Comparison of ENCODE assay signal across 11 cellular contexts in the genomic region with DNA sequence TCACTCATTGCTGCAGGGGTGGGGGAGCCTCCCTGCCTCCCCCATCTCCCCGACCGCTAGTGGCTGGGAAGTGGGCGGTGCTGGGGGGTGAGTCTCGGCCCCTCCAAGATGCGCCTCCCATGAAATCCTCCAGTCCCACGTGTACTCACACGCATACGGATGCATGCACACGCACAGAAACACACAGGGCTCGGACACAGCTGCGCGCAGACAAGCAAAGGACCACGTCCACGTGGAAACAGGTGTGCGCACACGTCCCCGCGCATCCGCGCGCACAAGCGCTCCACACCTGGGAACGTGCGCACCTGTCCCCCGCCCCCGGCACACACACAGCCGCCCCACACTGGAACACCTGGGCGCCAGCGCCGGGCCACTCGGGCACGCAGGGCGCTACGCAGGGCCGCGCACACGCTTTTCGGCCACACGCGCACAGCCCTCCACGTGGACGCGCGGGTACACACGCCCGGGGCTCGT. TPM values are rescaled to one million over a fixed set of nuclear protein-coding genes. Genes with fewer than 3 reads are reported as not detected.
A peak's percentile ranks its signal among the peaks of the same experiment; 100 is the strongest.
DNase-seq lines count a peak whose midpoint lies in the region; ATAC-seq and TF ChIP-seq lines count a peak whose summit lies in the region.
"Had no signal": no experiment of that assay in that cellular context is flagged by ENCODE, and none has a peak within 500 bp of the region (broad histone marks: within the 10 kb centered on the region; RNA-seq: fewer than 3 reads in every experiment).

No MANE protein-coding gene starts in this region.

- H3K27ac ChIP-seq in lower lobe of right lung (peak overlapping the region; percentile 36), stomach (peak overlapping the region in 3 of 5 donors; percentile 29 to 64 (median 38))

- TF ChIP-seq POLR2A in stomach (IDR thresholded peaks at IDR 0.05) = no peak

- no peak overlapping the region for H3K27ac Mint-ChIP-seq in activated T-helper 17 cell treated with anti-CD3 and anti-CD28 coated beads, Interleukin-2, amount 50 U/mL, for 72 hours
- no peak overlapping the region for H3K27ac Mint-ChIP-seq in osteocyte (ENCODE audit: unreplicated experiment)

- H3K4me3 Mint-ChIP-seq in activated T-helper 17 cell treated with anti-CD3 and anti-CD28 coated beads, Interleukin-2, amount 50 U/mL, for 72 hours = peak overlapping the region; percentile 69
- H3K4me3 Mint-ChIP-seq in osteocyte (ENCODE audit: unreplicated experiment) = no peak overlapping the region

- no peaks in the 10 kb centered on the region for H3K36me3 ChIP-seq in lower lobe of right lung
- peaks cover 0 to 12% (median 0%) of the 10 kb centered on the region in 4 donors for H3K36me3 ChIP-seq in stomach
- H3K36me3 ChIP-seq: BE2C had no signal

- 0 to 3% (median 3%) methylated on average over 27 to 47 of the region's 47 CpGs for WGBS in stomach, 5 donors

- no peak for TF ChIP-seq EP300 in stomach (IDR thresholded peaks at IDR 0.05)

- H3K27me3 Mint-ChIP-seq in activated T-helper 17 cell treated with anti-CD3 and anti-CD28 coated beads, Interleukin-2, amount 50 U/mL, for 72 hours = peaks cover 3% of the 10 kb centered on the region
- H3K27me3 Mint-ChIP-seq in osteocyte (ENCODE audit: unreplicated experiment) = peaks cover 33% of the 10 kb centered on the region

- H3K4me1 ChIP-seq in lower lobe of right lung (peaks cover 5% of the 10 kb centered on the region), stomach (peaks cover 0 to 19% (median 12%) of the 10 kb centered on the region in 4 donors)
- H3K4me1 ChIP-seq: BE2C had no signal

- peak overlapping the region; percentile 59 for H3K4me3 ChIP-seq in lower lobe of right lung
- H3K4me3 ChIP-seq in stomach = peak overlapping the region; percentile 37 to 48 (median 43)

- H3K36me3 Mint-ChIP-seq in activated T-helper 17 cell treated with anti-CD3 and anti-CD28 coated beads, Interleukin-2, amount 50 U/mL, for 72 hours (ENCODE audit: low read depth) = peaks cover 14% of the 10 kb centered on the region
- H3K36me3 Mint-ChIP-seq in osteocyte (ENCODE audit: unreplicated experiment) = no peaks in the 10 kb centered on the region

- H3K27me3 ChIP-seq in lower lobe of right lung (ENCODE audit: low read depth) = peaks cover 13% of the 10 kb centered on the region
- H3K27me3 ChIP-seq in stomach = peaks cover 7 to 70% (median 34%) of the 10 kb centered on the region in 3 donors

- DNase-seq in NOMO-1 treated with dmso at 0.1 percent for 144 hours (lab: John Stamatoyannopoulos, UW; ENCODE audit: unreplicated experiment) (peak; percentile 26), NOMO-1 treated with DMSO at 0.1 percent for 48 hours (lab: John Stamatoyannopoulos, UW; ENCODE audit: unreplicated experiment) (no peak), lower lobe of right lung (no peak), stomach (no peak), osteocyte (ENCODE audit: extremely low spot score, unreplicated experiment) (no peak)
- DNase-seq: BE2C, T1000 had no signal

- H3K9me3 ChIP-seq in lower lobe of right lung (peaks cover 19% of the 10 kb centered on the region), stomach (peaks cover 20 to 26% (median 25%) of the 10 kb centered on the region in 4 donors)

- H3K9me3 Mint-ChIP-seq in activated T-helper 17 cell treated with anti-CD3 and anti-CD28 coated beads, Interleukin-2, amount 50 U/mL, for 72 hours = peaks cover 7% of the 10 kb centered on the region
- H3K9me3 Mint-ChIP-seq in osteocyte (ENCODE audit: unreplicated experiment) = peaks cover 11% of the 10 kb centered on the region

- peaks cover 4% of the 10 kb centered on the region for H3K4me1 Mint-ChIP-seq in activated T-helper 17 cell treated with anti-CD3 and anti-CD28 coated beads, Interleukin-2, amount 50 U/mL, for 72 hours
- H3K4me1 Mint-ChIP-seq in osteocyte (ENCODE audit: unreplicated experiment) = peaks cover 6% of the 10 kb centered on the region

- intact Hi-C loops in lower lobe of right lung (cut with DNase I) (no loop called here), stomach (cut with DNase I; ENCODE audit: low total_unique reads) (no loop called here)

- TF ChIP-seq CTCF in lower lobe of right lung (IDR thresholded peaks at IDR 0.05) = no peak
- no peak for TF ChIP-seq CTCF in stomach (IDR thresholded peaks at IDR 0.05)
- no peak for TF ChIP-seq CTCF in osteocyte (IDR thresholded peaks at IDR 0.05)

- peak; percentile 39 for ATAC-seq in activated T-helper 17 cell treated with anti-CD3 and anti-CD28 coated beads, Interleukin-2, amount 50 U/mL, for 72 hours (replicated peaks)
- ATAC-seq in lower lobe of right lung = peak; percentile 18 to 33
- no peak for ATAC-seq in HG02870 (IDR thresholded peaks at IDR 0.05; ENCODE audit: unreplicated experiment)
- no peak for ATAC-seq in HG03280 (IDR thresholded peaks at IDR 0.05; ENCODE audit: unreplicated experiment)

RNA-seq across cellular contexts. Expression of gene MATK, which starts 0.7 kb away (rescaled TPM):
- 10 to 100 TPM; 14.8 to 17.1 TPM for total RNA-seq in activated T-helper 17 cell treated with anti-CD3 and anti-CD28 coated beads, Interleukin-2, amount 50 U/mL, for 72 hours
- total RNA-seq in lower lobe of right lung = 11.3 TPM
- total RNA-seq in stomach = 10 to 100 TPM in 2 of 5 donors, 1 to 10 TPM in 2, not detected in 1; 1.4 to 48.7 (median 12.1) TPM
- 1 to 10 TPM; 2.0 to 3.4 (median 2.9) TPM for polyA plus RNA-seq in stomach
- total RNA-seq in osteocyte = not detected in 2 replicates
- total RNA-seq: glomerular endothelial cell had no signal

RNA-seq across cellular contexts. Expression of gene RAX2, which starts 13.5 kb away (rescaled TPM):
- not detected for total RNA-seq in activated T-helper 17 cell treated with anti-CD3 and anti-CD28 coated beads, Interleukin-2, amount 50 U/mL, for 72 hours
- total RNA-seq in lower lobe of right lung (not detected), stomach (not detected), osteocyte (not detected in 2 replicates)
- polyA plus RNA-seq in stomach = not detected
- total RNA-seq: glomerular endothelial cell had no signal

RNA-seq across cellular contexts. Expression of gene MRPL54, which starts 23.0 kb away (rescaled TPM):
- 10 to 100 TPM; 25.5 to 57.2 TPM for total RNA-seq in activated T-helper 17 cell treated with anti-CD3 and anti-CD28 coated beads, Interleukin-2, amount 50 U/mL, for 72 hours
- total RNA-seq in lower lobe of right lung (59.4 TPM), stomach (100 to 1,000 TPM in 2 of 5 donors, 10 to 100 TPM in 3; 15.2 to 163 (median 58.7) TPM), osteocyte (43.8 and 53.2 TPM in 2 replicates)
- polyA plus RNA-seq in stomach = 100 to 1,000 TPM; 155 to 221 (median 174) TPM

RNA-seq across cellular contexts. Expression of gene APBA3, which starts 24.0 kb away (rescaled TPM):
- total RNA-seq in activated T-helper 17 cell treated with anti-CD3 and anti-CD28 coated beads, Interleukin-2, amount 50 U/mL, for 72 hours = 10 to 100 TPM; 49.3 to 75.0 TPM
- 18.2 TPM for total RNA-seq in lower lobe of right lung
- 100 to 1,000 TPM in 1 of 5 donors, 10 to 100 TPM in 3, 1 to 10 TPM in 1; 9.4 to 111 (median 16.4) TPM for total RNA-seq in stomach
- 10 to 100 TPM; 15.7 to 17.4 (median 16.7) TPM for polyA plus RNA-seq in stomach
- 21.6 and 24.7 TPM in 2 replicates for total RNA-seq in osteocyte

Comparison
In these comparisons a context has a peak if more than half of its experiments do, and no peak if none do; other contexts are left out.
1. ATAC-seq: peak in activated T-helper 17 cell treated with anti-CD3 and anti-CD28 coated beads, Interleukin-2, amount 50 U/mL, for 72 hours (single experiment) and lower lobe of right lung (2 of 2); none in HG02870 (single experiment) and HG03280 (single experiment).